17 cellular contexts compared by ENCODE assay signal in the genomic region with DNA sequence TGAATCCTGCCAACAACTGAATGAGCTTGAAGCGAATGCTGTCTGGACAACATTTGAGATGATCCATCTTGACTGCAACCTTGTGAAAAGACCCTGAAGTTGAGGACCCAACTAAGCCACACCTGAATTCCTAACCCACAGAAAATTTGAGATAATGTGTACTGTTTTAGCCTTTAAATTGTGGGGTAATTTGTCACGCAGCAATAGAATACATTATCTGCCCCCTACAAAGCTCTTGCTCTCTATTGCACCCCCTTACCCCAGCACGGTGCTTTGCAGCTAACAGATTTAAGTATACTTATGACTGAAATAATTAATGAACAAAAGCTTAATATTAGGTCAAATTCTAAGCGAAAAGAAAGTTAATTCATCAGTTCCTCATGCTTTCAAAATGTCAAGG. TPM values are rescaled to one million over a fixed set of nuclear protein-coding genes. Genes with fewer than 3 reads are reported as not detected.
DNase-seq lines count a peak whose midpoint lies in the region; ATAC-seq and TF ChIP-seq lines count a peak whose summit lies in the region.
"Had no signal": no experiment of that assay in that cellular context is flagged by ENCODE, and none has a peak within 500 bp of the region (broad histone marks: within the 10 kb centered on the region; RNA-seq: fewer than 3 reads in every experiment).

No MANE protein-coding gene starts in this region.

- peaks cover 0 to 3% (median 0%) of the 10 kb centered on the region in 3 donors for H3K36me3 ChIP-seq in tibial nerve
- H3K36me3 ChIP-seq: lower lobe of right lung had no signal

- no peak for TF ChIP-seq EP300 in tibial nerve (IDR thresholded peaks at IDR 0.05)

- H3K9me3 ChIP-seq in tibial nerve = no peaks in the 10 kb centered on the region
- H3K9me3 ChIP-seq: lower lobe of right lung, spleen, testis had no signal

- CTCF ChIA-PET in activated CD8-positive, alpha-beta memory T cell treated with anti-CD3 and anti-CD28 coated beads, Interleukin-2, amount 10 ng/mL, durations not matched to agents 7 days and 5 days (lab: Charles Lee) = interaction anchor here (1.2 to 4.4 kb wide), 4 partner anchors 9 to 81 kb away, joined by 3 to 35 read pairs (median 6); a partner anchor contains a TSS

- H3K4me1 ChIP-seq in tibial nerve = peaks cover 0 to 14% (median 0%) of the 10 kb centered on the region in 4 donors
- H3K4me1 ChIP-seq: testis had no signal

- no peak for ATAC-seq in activated CD8-positive, alpha-beta memory T cell treated with anti-CD3 and anti-CD28 coated beads, Interleukin-2, amount 10 ng/mL, durations not matched to agents 7 days and 5 days
- no peak for ATAC-seq in activated naive CD8-positive, alpha-beta T cell treated with anti-CD3 and anti-CD28 coated beads, Interleukin-2, amount 10 ng/mL, durations not matched to agents 7 days and 5 days (ENCODE audit: low read depth)
- ATAC-seq: lower lobe of right lung had no signal

- H3K4me3 ChIP-seq in NB4 (ENCODE audit: low read depth, low read length) (peak overlapping the region; percentile 92), tibial nerve (no peak overlapping the region)
- H3K4me3 ChIP-seq: lower lobe of right lung, spleen, testis had no signal

- H3K4me1 Mint-ChIP-seq in activated CD8-positive, alpha-beta memory T cell treated with anti-CD3 and anti-CD28 coated beads, Interleukin-2, amount 10 ng/mL, durations not matched to agents 7 days and 5 days = peaks cover 34% of the 10 kb centered on the region
- H3K4me1 Mint-ChIP-seq in activated naive CD8-positive, alpha-beta T cell treated with anti-CD3 and anti-CD28 coated beads, Interleukin-2, amount 10 ng/mL, durations not matched to agents 7 days and 5 days = peaks cover 27% of the 10 kb centered on the region
- peaks cover 17% of the 10 kb centered on the region for H3K4me1 Mint-ChIP-seq in osteocyte (ENCODE audit: unreplicated experiment)

- POLR2A ChIA-PET in activated naive CD8-positive, alpha-beta T cell treated with anti-CD3 and anti-CD28 coated beads, Interleukin-2, amount 10 ng/mL, durations not matched to agents 7 days and 5 days (lab: Charles Lee) = interaction anchor here (0.6 to 4.1 kb wide), 2 partner anchors 21 to 82 kb away, joined by 5 to 43 read pairs; a partner anchor contains a TSS

- peaks cover 25% of the 10 kb centered on the region for H3K36me3 Mint-ChIP-seq in activated CD8-positive, alpha-beta memory T cell treated with anti-CD3 and anti-CD28 coated beads, Interleukin-2, amount 10 ng/mL, durations not matched to agents 7 days and 5 days
- H3K36me3 Mint-ChIP-seq in activated naive CD8-positive, alpha-beta T cell treated with anti-CD3 and anti-CD28 coated beads, Interleukin-2, amount 10 ng/mL, durations not matched to agents 7 days and 5 days = peaks cover 16% of the 10 kb centered on the region
- H3K36me3 Mint-ChIP-seq in osteocyte (ENCODE audit: unreplicated experiment) = peaks cover 3% of the 10 kb centered on the region

- no peak for DNase-seq in activated CD8-positive, alpha-beta memory T cell treated with anti-CD3 and anti-CD28 coated beads, Interleukin-2, amount 10 ng/mL, durations not matched to agents 7 days and 5 days
- DNase-seq in activated CD8-positive, alpha-beta memory T cell treated with anti-CD3 and anti-CD28 coated beads, Interleukin-2, amount 50 U/mL, for 48 hours = no peak
- DNase-seq in NB4 (ENCODE audit: low read depth) (no peak), osteocyte (ENCODE audit: extremely low spot score, unreplicated experiment) (no peak), tibial nerve (ENCODE audit: low spot score in 2 of 2) (no peak), NCI-H2171 treated with DMSO at 0.1 percent for 48 hours (lab: John Stamatoyannopoulos, UW) (no peak), HuH-7 (ENCODE audit: low spot score) (no peak)
- DNase-seq in activated naive CD8-positive, alpha-beta T cell treated with anti-CD3 and anti-CD28 coated beads, Interleukin-2, amount 10 ng/mL, durations not matched to agents 7 days and 5 days = no peak
- DNase-seq: aorta, DMS53, lower lobe of right lung, NCI-H146, NCI-H510A, occipital lobe, spleen, testis had no signal

- H3K27me3 ChIP-seq in tibial nerve = no peaks in the 10 kb centered on the region
- H3K27me3 ChIP-seq: spleen, testis had no signal

- no peaks in the 10 kb centered on the region for H3K9me3 Mint-ChIP-seq in activated CD8-positive, alpha-beta memory T cell treated with anti-CD3 and anti-CD28 coated beads, Interleukin-2, amount 10 ng/mL, durations not matched to agents 7 days and 5 days (ENCODE audit: low read depth)
- no peaks in the 10 kb centered on the region for H3K9me3 Mint-ChIP-seq in activated naive CD8-positive, alpha-beta T cell treated with anti-CD3 and anti-CD28 coated beads, Interleukin-2, amount 10 ng/mL, durations not matched to agents 7 days and 5 days
- H3K9me3 Mint-ChIP-seq in osteocyte (ENCODE audit: unreplicated experiment) = no peaks in the 10 kb centered on the region
- H3K9me3 Mint-ChIP-seq: dendritic cell treated with granulocyte-macrophage colony-stimulating factor and Interleukin-4, amounts not matched to agents 40 ng/mL and 50 ng/mL, for 4 days had no signal

- WGBS in tibial nerve, 2 donors = 91 to 94% methylated on average over 4 of the region's 4 CpGs

- TF ChIP-seq POLR2A in NB4 (IDR thresholded peaks at IDR 0.05; ENCODE audit: extremely low read depth, insufficient read length) (no peak), tibial nerve (IDR thresholded peaks at IDR 0.05) (no peak)

- peak overlapping the region; percentile 87 for H3K4me3 Mint-ChIP-seq in activated CD8-positive, alpha-beta memory T cell treated with anti-CD3 and anti-CD28 coated beads, Interleukin-2, amount 10 ng/mL, durations not matched to agents 7 days and 5 days
- H3K4me3 Mint-ChIP-seq in activated naive CD8-positive, alpha-beta T cell treated with anti-CD3 and anti-CD28 coated beads, Interleukin-2, amount 10 ng/mL, durations not matched to agents 7 days and 5 days = peak overlapping the region; percentile 92
- H3K4me3 Mint-ChIP-seq in osteocyte (ENCODE audit: unreplicated experiment) = peak overlapping the region; percentile 26

- peak overlapping the region; percentile 91 for H3K27ac Mint-ChIP-seq in activated CD8-positive, alpha-beta memory T cell treated with anti-CD3 and anti-CD28 coated beads, Interleukin-2, amount 10 ng/mL, durations not matched to agents 7 days and 5 days
- no peak overlapping the region for H3K27ac Mint-ChIP-seq in activated naive CD8-positive, alpha-beta T cell treated with anti-CD3 and anti-CD28 coated beads, Interleukin-2, amount 10 ng/mL, durations not matched to agents 7 days and 5 days
- H3K27ac Mint-ChIP-seq in osteocyte (ENCODE audit: unreplicated experiment) = no peak overlapping the region

- TF ChIP-seq CTCF in NB4 (IDR thresholded peaks at IDR 0.05; ENCODE audit: low read depth, low read length) (no peak), osteocyte (IDR thresholded peaks at IDR 0.05) (no peak), tibial nerve (IDR thresholded peaks at IDR 0.05) (no peak)

- H3K27me3 Mint-ChIP-seq in activated CD8-positive, alpha-beta memory T cell treated with anti-CD3 and anti-CD28 coated beads, Interleukin-2, amount 10 ng/mL, durations not matched to agents 7 days and 5 days = no peaks in the 10 kb centered on the region
- H3K27me3 Mint-ChIP-seq in activated naive CD8-positive, alpha-beta T cell treated with anti-CD3 and anti-CD28 coated beads, Interleukin-2, amount 10 ng/mL, durations not matched to agents 7 days and 5 days = no peaks in the 10 kb centered on the region
- no peaks in the 10 kb centered on the region for H3K27me3 Mint-ChIP-seq in osteocyte (ENCODE audit: unreplicated experiment)
- H3K27me3 Mint-ChIP-seq: dendritic cell treated with granulocyte-macrophage colony-stimulating factor and Interleukin-4, amounts not matched to agents 40 ng/mL and 50 ng/mL, for 4 days had no signal

- no peak overlapping the region for H3K27ac ChIP-seq in tibial nerve
- H3K27ac ChIP-seq: lower lobe of right lung, spleen, testis had no signal

RNA-seq across cellular contexts. Expression of a gene that starts 1.6 kb away (rescaled TPM):
- 10 to 100 TPM; 39.9 to 40.2 TPM for total RNA-seq in activated CD8-positive, alpha-beta memory T cell treated with anti-CD3 and anti-CD28 coated beads, Interleukin-2, amount 10 ng/mL, durations not matched to agents 7 days and 5 days
- 10 to 100 TPM; 24.0 to 25.5 TPM for total RNA-seq in activated naive CD8-positive, alpha-beta T cell treated with anti-CD3 and anti-CD28 coated beads, Interleukin-2, amount 10 ng/mL, durations not matched to agents 7 days and 5 days
- total RNA-seq in osteocyte (4.1 and 4.8 TPM in 2 replicates), tibial nerve (1 to 10 TPM; 1.1 to 9.6 (median 1.9) TPM)

RNA-seq across cellular contexts. Expression of a gene that starts 6.5 kb away (rescaled TPM):
- total RNA-seq in activated CD8-positive, alpha-beta memory T cell treated with anti-CD3 and anti-CD28 coated beads, Interleukin-2, amount 10 ng/mL, durations not matched to agents 7 days and 5 days = 1 to 10 TPM; 1.1 to 1.9 TPM
- 1 to 10 TPM; 4.6 to 5.6 TPM for total RNA-seq in activated naive CD8-positive, alpha-beta T cell treated with anti-CD3 and anti-CD28 coated beads, Interleukin-2, amount 10 ng/mL, durations not matched to agents 7 days and 5 days
- total RNA-seq in osteocyte (5.3 and 5.8 TPM in 2 replicates), tibial nerve (10 to 100 TPM in 3 of 4 donors, 1 to 10 TPM in 1; 6.6 to 20.3 (median 16.1) TPM)

RNA-seq across cellular contexts. Expression of a gene that starts 51.4 kb away (rescaled TPM):
- total RNA-seq in activated CD8-positive, alpha-beta memory T cell treated with anti-CD3 and anti-CD28 coated beads, Interleukin-2, amount 10 ng/mL, durations not matched to agents 7 days and 5 days = 10 to 100 TPM in 1 of 2 experiments, 1 to 10 TPM in 1; 8.7 to 11.5 TPM
- total RNA-seq in activated naive CD8-positive, alpha-beta T cell treated with anti-CD3 and anti-CD28 coated beads, Interleukin-2, amount 10 ng/mL, durations not matched to agents 7 days and 5 days = 1 to 10 TPM; 8.0 to 8.2 TPM
- total RNA-seq in osteocyte (7.3 and 8.4 TPM in 2 replicates), tibial nerve (10 to 100 TPM in 2 of 4 donors, 1 to 10 TPM in 2; 7.8 to 17.2 (median 9.6) TPM)

Comparison
In these comparisons a context has a peak if more than half of its experiments do, and no peak if none do; other contexts are left out.
1. H3K4me3 Mint-ChIP-seq: peak in every context shown above with its lines; median percentile 92 in activated naive CD8-positive, alpha-beta T cell treated with anti-CD3 and anti-CD28 coated beads, Interleukin-2, amount 10 ng/mL, durations not matched to agents 7 days and 5 days; 87 in activated CD8-positive, alpha-beta memory T cell treated with anti-CD3 and anti-CD28 coated beads, Interleukin-2, amount 10 ng/mL, durations not matched to agents 7 days and 5 days; 26 in osteocyte.